In genomic region chr14:74608959-74609611, GRCh38 we compare ENCODE assay signal across 8 cellular contexts. TPM values are rescaled to one million over a fixed set of nuclear protein-coding genes. Genes with fewer than 3 reads are reported as not detected.
A peak's percentile ranks its signal among the peaks of the same experiment; 100 is the strongest.
DNase-seq lines count a peak whose midpoint lies in the region; ATAC-seq and TF ChIP-seq lines count a peak whose summit lies in the region.

No MANE protein-coding gene starts in this region.

- no peak overlapping the region for H3K4me2 ChIP-seq in SU-DHL-6 (ENCODE audit: low read depth, low read length, poor library complexity, severe bottlenecking)

- no peak overlapping the region for H3K4me3 ChIP-seq in SU-DHL-6 (ENCODE audit: insufficient read depth, low read length, poor library complexity, severe bottlenecking)
- H3K4me3 ChIP-seq in uterus: no peak overlapping the region

- no peak overlapping the region for H3K27ac Mint-ChIP-seq in activated naive CD8-positive, alpha-beta T cell
- H3K27ac Mint-ChIP-seq in progenitor cell of endocrine pancreas: peak overlapping the region; percentile 6

- no peaks in the 10 kb centered on the region for H3K36me3 Mint-ChIP-seq in activated naive CD8-positive, alpha-beta T cell
- no peaks in the 10 kb centered on the region for H3K36me3 Mint-ChIP-seq in progenitor cell of endocrine pancreas (ENCODE audit: insufficient read depth)

- TF ChIP-seq CTCF in GM12874 (IDR thresholded peaks at IDR 0.05; ENCODE audit: insufficient read depth, low read depth, low read length): peak; percentile 90
- peak; percentile 97 for TF ChIP-seq CTCF in SU-DHL-6 (IDR thresholded peaks at IDR 0.05; ENCODE audit: insufficient read depth, low read length, poor library complexity, severe bottlenecking)
- peak; percentile 96 for TF ChIP-seq CTCF in progenitor cell of endocrine pancreas (IDR thresholded peaks at IDR 0.05; ENCODE audit: unreplicated experiment)
- TF ChIP-seq CTCF in uterus (IDR thresholded peaks at IDR 0.05): peak; percentile 89 to 98 (median 96)

- no peaks in the 10 kb centered on the region for H3K79me2 ChIP-seq in SU-DHL-6 (ENCODE audit: insufficient read depth, low read length)

- peaks cover 20% of the 10 kb centered on the region for H3K4me1 Mint-ChIP-seq in activated naive CD8-positive, alpha-beta T cell (ENCODE audit: low read depth)
- peaks cover 6% of the 10 kb centered on the region for H3K4me1 Mint-ChIP-seq in progenitor cell of endocrine pancreas (ENCODE audit: low read depth)

- no peaks in the 10 kb centered on the region for H4K20me1 ChIP-seq in SU-DHL-6 (ENCODE audit: low read depth, low read length)

- H3K36me3 ChIP-seq in SU-DHL-6 (ENCODE audit: low read length) (no peaks in the 10 kb centered on the region), uterus (no peaks in the 10 kb centered on the region)

- H3F3A ChIP-seq in SU-DHL-6 (ENCODE audit: insufficient read depth): no peaks in the 10 kb centered on the region

- H3K4me1 ChIP-seq in uterus: peaks cover 0 to 8% of the 10 kb centered on the region in 2 donors

- H3K9me2 ChIP-seq in SU-DHL-6 (replicated peaks; ENCODE audit: insufficient read depth, low read length): no peaks in the 10 kb centered on the region

- H3K9ac ChIP-seq in SU-DHL-6 (ENCODE audit: low read length): no peak overlapping the region

- no peak overlapping the region for H3K27ac ChIP-seq in SU-DHL-6 (ENCODE audit: low read depth, low read length)
- peak overlapping the region in 1 of 2 donors; percentile 83 for H3K27ac ChIP-seq in uterus

- no peaks in the 10 kb centered on the region for H3K9me3 Mint-ChIP-seq in activated naive CD8-positive, alpha-beta T cell (ENCODE audit: low read depth)
- no peaks in the 10 kb centered on the region for H3K9me3 Mint-ChIP-seq in progenitor cell of endocrine pancreas (ENCODE audit: low read depth)

- intact Hi-C loops in Right ventricle myocardium inferior (cut with DNase I) (loop anchor here (5.0 kb wide), 1 partner anchor 193 kb away; no protein-coding TSS in a partner anchor), uterus (cut with DNase I; ENCODE audit: low total_unique reads) (no loop called here)

- ATAC-seq in Right ventricle myocardium inferior: peak; percentile 27
- ATAC-seq in GM19397 (IDR thresholded peaks at IDR 0.05; ENCODE audit: unreplicated experiment): no peak

- peak; percentile 44 for DNase-seq in NCI-H128 (lab: John Stamatoyannopoulos, UW; ENCODE audit: unreplicated experiment)
- peak; percentile 85 for DNase-seq in Right ventricle myocardium inferior (ENCODE audit: missing footprints)
- peak; percentile 81 for DNase-seq in progenitor cell of endocrine pancreas (ENCODE audit: low spot score, unreplicated experiment)
- DNase-seq in uterus: peak; percentile 86 to 89

- H3K9me3 ChIP-seq in SU-DHL-6 (ENCODE audit: insufficient read depth, low read length) (no peaks in the 10 kb centered on the region), uterus (no peaks in the 10 kb centered on the region)

- H2AFZ ChIP-seq in SU-DHL-6 (ENCODE audit: low read depth, low read length, severe bottlenecking): no peak overlapping the region

- H3K27me3 ChIP-seq in SU-DHL-6 (ENCODE audit: low read length) (no peaks in the 10 kb centered on the region), uterus (no peaks in the 10 kb centered on the region)

- peak in 1 of 2 donors; percentile 12 for TF ChIP-seq POLR2A in uterus (IDR thresholded peaks at IDR 0.05)

- no peaks in the 10 kb centered on the region for H3K27me3 Mint-ChIP-seq in activated naive CD8-positive, alpha-beta T cell
- peaks cover 42% of the 10 kb centered on the region for H3K27me3 Mint-ChIP-seq in progenitor cell of endocrine pancreas

- H3K4me3 Mint-ChIP-seq in activated naive CD8-positive, alpha-beta T cell: peak overlapping the region; percentile 30
- no peak overlapping the region for H3K4me3 Mint-ChIP-seq in progenitor cell of endocrine pancreas (ENCODE audit: low read depth)

RNA-seq across cellular contexts. Expression of gene LTBP2, which starts 3.0 kb away (rescaled TPM):
- total RNA-seq in Right ventricle myocardium inferior (7.6 TPM), progenitor cell of endocrine pancreas (0.47 and 0.79 TPM in 2 replicates), uterus (10 to 100 TPM; 18.8 to 70.6 (median 35.1) TPM)
